Comparison of ENCODE assay signal across 20 cellular contexts in the genomic region with DNA sequence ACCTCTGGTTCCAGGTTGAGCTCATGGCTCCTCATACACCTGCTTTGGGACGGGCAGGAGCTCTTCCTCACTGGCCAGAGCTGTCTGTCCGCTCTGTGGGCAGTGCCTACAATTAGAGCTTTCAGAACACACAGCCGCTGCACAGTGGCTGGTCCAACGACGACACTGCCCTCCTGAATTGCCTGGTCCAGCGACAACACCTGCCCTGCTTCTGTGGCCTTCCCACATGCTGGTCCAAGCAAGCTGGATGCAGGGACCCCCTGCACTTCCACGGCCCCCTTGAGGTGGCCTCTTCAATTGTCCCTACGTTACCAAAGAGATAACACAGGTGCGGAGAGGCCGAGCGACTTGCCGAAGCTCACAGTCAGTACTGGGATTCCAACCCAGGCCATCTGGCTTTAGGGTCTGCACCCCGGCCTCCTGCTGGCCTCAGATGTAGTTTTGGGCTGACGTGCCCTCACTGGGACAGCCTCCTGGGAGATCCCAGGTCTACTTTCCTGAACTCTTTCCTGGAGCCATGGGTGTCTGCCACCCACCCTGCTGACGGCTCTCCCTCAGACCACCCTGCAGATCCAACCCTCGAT. TPM values are rescaled to one million over a fixed set of nuclear protein-coding genes. Genes with fewer than 3 reads are reported as not detected.
DNase-seq lines count a peak whose midpoint lies in the region; ATAC-seq, FAIRE-seq and TF ChIP-seq lines count a peak whose summit lies in the region.
"Had no signal": no experiment of that assay in that cellular context is flagged by ENCODE, and none has a peak within 500 bp of the region (broad histone marks: within the 10 kb centered on the region; RNA-seq: fewer than 3 reads in every experiment).

No MANE protein-coding gene starts in this region.

- peak; percentile 60 for DNase-seq in cardiac septum (ENCODE audit: low spot score)
- DNase-seq in left cardiac atrium = no peak
- DNase-seq in glutamatergic neuron = peak; percentile 16
- no peak for DNase-seq in urothelium cell line (ENCODE audit: low spot score)
- no peak for DNase-seq in posterior vena cava (ENCODE audit: low spot score)
- no peak for DNase-seq in DMS79 treated with DMSO at 0.1 percent for 48 hours (lab: John Stamatoyannopoulos, UW)
- DNase-seq in activated CD4-positive, alpha-beta T cell treated with anti-CD3 and anti-CD28 coated beads for 4 hours = no peak
- DNase-seq: C1 segment of cervical spinal cord, DMS 273 treated with DMSO at 0.1 percent for 48 hours, EL, MV-4-11, NCI-H1930, NCI-H446, NCI-H774 had no signal

- H3K9me3 Mint-ChIP-seq in glutamatergic neuron (ENCODE audit: unreplicated experiment) (peaks cover 8% of the 10 kb centered on the region), nephron (no peaks in the 10 kb centered on the region)

- H3K36me3 Mint-ChIP-seq in glutamatergic neuron (ENCODE audit: unreplicated experiment) (no peaks in the 10 kb centered on the region), nephron (ENCODE audit: low read depth) (no peaks in the 10 kb centered on the region)

- peaks cover 14% of the 10 kb centered on the region for H3K27me3 Mint-ChIP-seq in glutamatergic neuron (ENCODE audit: unreplicated experiment)
- peaks cover 42% of the 10 kb centered on the region for H3K27me3 Mint-ChIP-seq in nephron (ENCODE audit: low read depth)

- peak; percentile 9 for FAIRE-seq in urothelium cell line (lab: Jason Lieb, UNC)
- FAIRE-seq: A549, H54, K562 had no signal

- H3K4me3 Mint-ChIP-seq in glutamatergic neuron (ENCODE audit: unreplicated experiment) = peak overlapping the region; percentile 52
- peak overlapping the region; percentile 63 to 72 (median 67) for H3K4me3 Mint-ChIP-seq in nephron

- peaks cover 23% of the 10 kb centered on the region for H3K4me1 Mint-ChIP-seq in glutamatergic neuron (ENCODE audit: low read depth, unreplicated experiment)
- H3K4me1 Mint-ChIP-seq in nephron = peaks cover 14% of the 10 kb centered on the region

- intact Hi-C loops in cardiac septum (cut with DNase I) (no loop called here), left cardiac atrium (cut with DNase I) (no loop called here), posterior vena cava (cut with DNase I) (no loop called here)

- TF ChIP-seq CTCF in glutamatergic neuron (IDR thresholded peaks at IDR 0.05; ENCODE audit: partially characterized antibody, unreplicated experiment) = no peak
- no peak for TF ChIP-seq CTCF in nephron (IDR thresholded peaks at IDR 0.05; ENCODE audit: unreplicated experiment in 3 of 3)

- no peak for ATAC-seq in left cardiac atrium
- ATAC-seq: K562 had no signal

- H3K27ac Mint-ChIP-seq in glutamatergic neuron (ENCODE audit: unreplicated experiment) = peak overlapping the region; percentile 78
- peak overlapping the region; percentile 22 to 59 (median 46) for H3K27ac Mint-ChIP-seq in nephron

RNA-seq across cellular contexts. Expression of gene CHRNA4, which starts 1.4 kb away (rescaled TPM):
- 0.16 TPM for total RNA-seq in cardiac septum
- total RNA-seq in left cardiac atrium = under 1 TPM; 0.06 to 0.31 TPM
- 165 TPM for total RNA-seq in glutamatergic neuron (ENCODE audit: unreplicated experiment)
- not detected for total RNA-seq in posterior vena cava
- total RNA-seq: HT1080, K562, SJSA1 had no signal

Comparison
In these comparisons a context has a peak if more than half of its experiments do, and no peak if none do; other contexts are left out.
1. DNase-seq: peak in cardiac septum (single experiment) and glutamatergic neuron (single experiment); none in left cardiac atrium (single experiment), urothelium cell line (single experiment), posterior vena cava (single experiment), DMS79 treated with DMSO at 0.1 percent for 48 hours (single experiment) and activated CD4-positive, alpha-beta T cell treated with anti-CD3 and anti-CD28 coated beads for 4 hours (0 of 2).
2. RNA of gene CHRNA4, which starts 1.4 kb away (total RNA-seq): 165 TPM in glutamatergic neuron (single experiment); 0.06 to 0.31 TPM in left cardiac atrium, not detected in posterior vena cava and 0.16 TPM in cardiac septum (single experiment); every median in the first group is over 100 times any median in the second.